ENCODE assay signal across 17 cellular contexts in the genomic region with DNA sequence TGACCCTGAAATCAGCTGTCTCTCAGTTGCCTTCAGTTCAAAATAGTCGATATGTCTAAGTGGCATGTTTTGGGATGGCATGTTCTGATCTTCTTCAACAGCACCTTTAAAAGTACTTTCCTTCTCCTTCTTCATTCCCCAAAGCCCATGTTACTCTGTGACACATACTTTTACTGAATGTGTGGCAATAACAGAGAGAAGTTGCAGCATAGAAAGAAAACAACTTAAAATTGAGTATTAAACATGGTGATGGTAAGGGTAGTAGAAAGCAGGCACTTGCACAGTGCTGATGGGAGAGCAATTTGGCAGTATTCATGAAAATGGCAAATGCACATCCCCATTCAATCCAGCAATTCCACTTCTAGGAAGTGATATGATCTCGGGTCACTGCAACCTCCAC.
"Had no signal": no experiment of that assay in that cellular context is flagged by ENCODE, and none has a peak within 500 bp of the region (broad histone marks: within the 10 kb centered on the region; RNA-seq: fewer than 3 reads in every experiment).

No MANE protein-coding gene starts in this region.

- H3K4me1 ChIP-seq: pancreas, sigmoid colon had no signal

- DNase-seq: activated CD4-positive, alpha-beta T cell treated with anti-CD3 and anti-CD28 coated beads, Interleukin-2, amount 10 ng/mL, durations not matched to agents 7 days and 5 days; activated CD8-positive, alpha-beta memory T cell treated with anti-CD3 and anti-CD28 coated beads for 24 hours; activated gamma-delta T cell treated with Interleukin-2 at 50 U/mL for 16 hours; activated naive CD8-positive, alpha-beta T cell treated with anti-CD3 and anti-CD28 coated beads for 36 hours; aorta; cerebellar nuclear complex; effector memory CD4-positive, alpha-beta T cell; left ventricle myocardium superior; mucosa of descending colon; naive thymus-derived CD4-positive, alpha-beta T cell; pancreas; sigmoid colon; stimulated activated CD4-positive, alpha-beta T cell treated with anti-CD3 and anti-CD28 coated beads, Interleukin-1b, Interleukin-23, amount 100 ng/mL, for 48 hours; stimulated activated naive CD8-positive, alpha-beta T cell treated with anti-CD3 and anti-CD28 coated beads, Interleukin-15, amount 100 ng/mL, for 72 hours; T-helper 2 cell; upper lobe of left lung had no signal

- H3K36me3 ChIP-seq: pancreas, sigmoid colon, upper lobe of left lung had no signal

- ATAC-seq: left ventricle myocardium superior; mucosa of descending colon; naive thymus-derived CD4-positive, alpha-beta T cell; pancreas; stimulated activated naive CD8-positive, alpha-beta T cell treated with anti-CD3 and anti-CD28 coated beads, Interleukin-15, amount 100 ng/mL, for 72 hours had no signal

- H2AFZ ChIP-seq: hepatocyte had no signal

- H3K27me3 ChIP-seq: hepatocyte, pancreas, sigmoid colon, upper lobe of left lung had no signal

- H3K9me3 ChIP-seq: mucosa of descending colon, pancreas, sigmoid colon, upper lobe of left lung had no signal

- H3K4me3 ChIP-seq: hepatocyte, mucosa of descending colon, pancreas, sigmoid colon, upper lobe of left lung had no signal

- H3K4me2 ChIP-seq: hepatocyte had no signal

- H3K27ac ChIP-seq: hepatocyte, pancreas, sigmoid colon, upper lobe of left lung had no signal
